25 cellular contexts compared by ENCODE assay signal in the genomic region with DNA sequence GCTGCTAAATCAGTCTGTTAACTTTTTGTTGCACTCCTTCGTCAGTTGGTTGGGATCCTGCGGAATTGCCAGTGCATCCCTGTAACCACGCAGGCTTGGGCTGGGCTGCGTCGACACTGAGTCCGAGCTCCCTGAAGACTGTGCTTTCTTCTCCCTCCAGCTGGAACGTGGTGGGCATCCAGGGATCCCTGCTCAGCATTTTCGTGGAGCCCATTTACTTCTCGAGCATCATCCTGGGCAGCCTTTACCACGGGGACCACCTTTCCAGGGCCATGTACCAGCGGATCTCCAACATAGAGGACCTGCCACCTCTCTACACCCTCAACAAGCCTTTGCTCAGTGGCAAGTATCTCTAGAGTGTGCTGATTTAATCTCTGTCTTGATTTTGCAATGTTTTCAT.
"Had no signal": no experiment of that assay in that cellular context is flagged by ENCODE, and none has a peak within 500 bp of the region (broad histone marks: within the 10 kb centered on the region; RNA-seq: fewer than 3 reads in every experiment).

No MANE protein-coding gene starts in this region.

- H3K4me1 ChIP-seq: left ventricle myocardium inferior, pancreas, prostate gland, testis, thyroid gland, uterus had no signal

- H3K9me3 Mint-ChIP-seq: mesothelial cell of epicardium; naive B cell; natural killer cell treated with Interleukin-12 subunit alpha and Interleukin-12 subunit beta and Interleukin-15 and Interleukin-18, amount 100 ng/mL, for 72 hours; stimulated activated naive B cell treated with anti-CD40 and anti-IgM and Interleukin-4, amounts not matched to agents 10 μg/mL and 1 μg/mL and 100 μg/mL, for 72 hours had no signal

- H3K27ac ChIP-seq: hepatocyte, left ventricle myocardium inferior, pancreas, prostate gland, skin epidermis, stomach, testis, thyroid gland, transverse colon had no signal

- H3K4me1 Mint-ChIP-seq: mesothelial cell of epicardium had no signal

- DNase-seq: islet precursor cell; left ventricle myocardium inferior; mesendoderm; naive B cell; pancreas; retina; right cardiac atrium; stimulated activated CD4-positive, alpha-beta T cell treated with anti-CD3 and anti-CD28 coated beads, Interleukin-12 subunit alpha, Interleukin-12 subunit beta, amount 100 ng/mL, for 4 hours; stimulated activated CD4-positive, alpha-beta T cell treated with anti-CD3 and anti-CD28 coated beads, Interleukin-15, amount 100 ng/mL, for 24 hours; stimulated activated CD4-positive, alpha-beta T cell treated with anti-CD3 and anti-CD28 coated beads, Interleukin-2, amount 100 ng/mL, for 24 hours; stimulated activated CD4-positive, alpha-beta T cell treated with anti-CD3 and anti-CD28 coated beads, Interleukin-4, amount 100 ng/mL, for 1 hour; stimulated activated naive B cell treated with anti-CD40 and anti-IgM and Interleukin-4, amounts not matched to agents 10 μg/mL and 1 μg/mL and 100 μg/mL, for 72 hours; stimulated activated naive CD8-positive, alpha-beta T cell treated with anti-CD3 and anti-CD28 coated beads, Interleukin-15, Interleukin-2, amounts not matched to agents 100 U/mL and 50 U/mL, for 24 hours; stomach; testis; thyroid gland; transverse colon; uterus had no signal

- H3K4me3 Mint-ChIP-seq: mesothelial cell of epicardium; naive B cell; natural killer cell treated with Interleukin-12 subunit alpha and Interleukin-12 subunit beta and Interleukin-15 and Interleukin-18, amount 100 ng/mL, for 72 hours; stimulated activated naive B cell treated with anti-CD40 and anti-IgM and Interleukin-4, amounts not matched to agents 10 μg/mL and 1 μg/mL and 100 μg/mL, for 72 hours had no signal

- H3K4me3 ChIP-seq: hepatocyte, left ventricle myocardium inferior, lung, pancreas, prostate gland, skin epidermis, stomach, testis, thyroid gland, transverse colon, uterus had no signal

- H3K27ac Mint-ChIP-seq: mesothelial cell of epicardium; natural killer cell treated with Interleukin-12 subunit alpha and Interleukin-12 subunit beta and Interleukin-15 and Interleukin-18, amount 100 ng/mL, for 72 hours had no signal

- ATAC-seq: natural killer cell treated with Interleukin-12 subunit alpha and Interleukin-12 subunit beta and Interleukin-15 and Interleukin-18, amount 100 ng/mL, for 72 hours; pancreas; right cardiac atrium; sciatic nerve; stimulated activated naive B cell treated with anti-CD40 and anti-IgM and Interleukin-4, amounts not matched to agents 10 μg/mL and 1 μg/mL and 100 μg/mL, for 72 hours; stimulated activated naive CD8-positive, alpha-beta T cell treated with anti-CD3 and anti-CD28 coated beads, Interleukin-15, Interleukin-2, amounts not matched to agents 100 U/mL and 50 U/mL, for 24 hours had no signal

- H3K27me3 Mint-ChIP-seq: naive B cell; stimulated activated naive B cell treated with anti-CD40 and anti-IgM and Interleukin-4, amounts not matched to agents 10 μg/mL and 1 μg/mL and 100 μg/mL, for 72 hours had no signal

- H3K27me3 ChIP-seq: hepatocyte, pancreas, stomach, testis, thyroid gland, transverse colon, uterus had no signal

- H3K36me3 Mint-ChIP-seq: natural killer cell treated with Interleukin-12 subunit alpha and Interleukin-12 subunit beta and Interleukin-15 and Interleukin-18, amount 100 ng/mL, for 72 hours had no signal

- H3K9me3 ChIP-seq: left ventricle myocardium inferior, pancreas, prostate gland, stomach, testis, thyroid gland, transverse colon, uterus had no signal

- H3K36me3 ChIP-seq: prostate gland, thyroid gland, transverse colon, uterus had no signal
